8 cellular contexts compared by ENCODE assay signal in the genomic region with DNA sequence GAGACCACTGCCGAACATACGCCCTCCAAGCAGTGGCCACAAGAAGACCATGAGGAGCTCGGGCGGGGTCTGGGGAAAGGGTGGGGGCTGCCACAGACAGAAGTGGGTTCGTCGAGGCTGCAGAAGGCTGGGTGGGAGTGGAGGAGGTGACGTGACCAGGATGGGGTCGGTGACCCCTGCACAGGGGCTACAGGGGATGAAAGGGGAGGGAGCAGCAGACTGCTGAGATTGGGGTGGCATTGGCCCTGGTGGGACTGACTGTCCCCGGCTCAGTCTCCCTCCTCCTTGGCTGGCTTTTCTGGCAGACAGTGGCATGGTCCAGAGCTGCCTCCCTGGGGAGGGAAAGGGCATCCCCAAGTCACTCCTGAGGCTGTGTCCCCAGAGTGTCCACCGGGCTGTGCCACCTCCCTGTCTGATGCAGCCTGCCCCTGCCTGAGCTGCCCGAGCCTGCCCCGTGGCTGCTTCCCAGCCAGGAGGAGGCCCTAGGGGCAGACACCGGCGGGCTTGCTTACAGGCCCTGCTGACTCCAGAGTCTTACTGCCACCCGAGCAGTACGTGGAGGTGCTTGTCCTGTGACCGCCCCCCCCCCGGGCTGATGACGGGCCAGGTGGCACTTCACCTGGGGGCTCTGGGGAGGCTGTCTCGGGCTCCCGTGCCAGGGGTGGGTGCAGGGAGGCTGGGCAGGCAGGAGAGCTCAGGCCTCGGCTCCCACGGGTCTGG. TPM values are rescaled to one million over a fixed set of nuclear protein-coding genes. Genes with fewer than 3 reads are reported as not detected.
DNase-seq lines count a peak whose midpoint lies in the region; ATAC-seq and TF ChIP-seq lines count a peak whose summit lies in the region.

No MANE protein-coding gene starts in this region.

- no peak overlapping the region for H3K18ac ChIP-seq in trophoblast cell (ENCODE audit: low read length)

- H2AFZ ChIP-seq in trophoblast cell (ENCODE audit: insufficient read depth, low read length, poor library complexity): no peak overlapping the region

- H3K27ac Mint-ChIP-seq in T-helper 2 cell treated with Interferon-gamma antibody and Interleukin-4, amounts not matched to agents 5 μg/mL and 100 μg/mL, for 36 hours: peak overlapping the region; percentile 73

- H2BK120ac ChIP-seq in trophoblast cell (ENCODE audit: insufficient read depth, low read length, poor library complexity): no peak overlapping the region

- H3K27ac ChIP-seq in foreskin keratinocyte (no peak overlapping the region), trophoblast cell (ENCODE audit: low read depth, low read length) (no peak overlapping the region)

- H3K4ac ChIP-seq in trophoblast cell (ENCODE audit: low read depth, low read length): no peak overlapping the region

- H3K4me3 ChIP-seq in GM12864 (ENCODE audit: low read depth, low read length) (peak overlapping the region; percentile 52), trophoblast cell (ENCODE audit: low read depth, low read length) (no peak overlapping the region)

- H4K91ac ChIP-seq in trophoblast cell (ENCODE audit: low read depth, low read length): no peak overlapping the region

- peaks cover 32% of the 10 kb centered on the region for H3K4me1 Mint-ChIP-seq in T-helper 2 cell treated with Interferon-gamma antibody and Interleukin-4, amounts not matched to agents 5 μg/mL and 100 μg/mL, for 36 hours (ENCODE audit: low read depth)

- no peaks in the 10 kb centered on the region for H3K36me3 ChIP-seq in trophoblast cell (ENCODE audit: control insufficient read depth in 1 of 2, insufficient read depth in 2 of 2, low read length in 2 of 2)

- H3K27me3 ChIP-seq in foreskin keratinocyte (no peaks in the 10 kb centered on the region), trophoblast cell (ENCODE audit: insufficient read depth, low read length) (no peaks in the 10 kb centered on the region)

- WGBS in trophoblast cell (ENCODE audit: extremely low coverage, insufficient coverage, insufficient read length): no CpG with 5 or more reads among the region's 23 CpGs

- H3K79me1 ChIP-seq in trophoblast cell (ENCODE audit: low read length): peaks cover 2% of the 10 kb centered on the region

- H3K23ac ChIP-seq in trophoblast cell (ENCODE audit: low read length): no peak overlapping the region

- H4K8ac ChIP-seq in trophoblast cell (ENCODE audit: low read depth, low read length): no peak overlapping the region

- intact Hi-C loops in posterior vena cava (cut with DNase I): loop anchor here in 1 of 2 donors (10.0 kb wide), 1 partner anchor 55 kb away; no protein-coding TSS in a partner anchor

- TF ChIP-seq CTCF in GM12864 (IDR thresholded peaks at IDR 0.05; ENCODE audit: low read depth, low read length, missing control alignments) (no peak), foreskin keratinocyte (conservative IDR thresholded peaks at IDR 0.05) (peak; percentile 18)

- peaks cover 2% of the 10 kb centered on the region for H3K36me3 Mint-ChIP-seq in T-helper 2 cell treated with Interferon-gamma antibody and Interleukin-4, amounts not matched to agents 5 μg/mL and 100 μg/mL, for 36 hours (ENCODE audit: low read depth)

- H3K27me3 Mint-ChIP-seq in T-helper 2 cell treated with Interferon-gamma antibody and Interleukin-4, amounts not matched to agents 5 μg/mL and 100 μg/mL, for 36 hours (ENCODE audit: low read depth): no peaks in the 10 kb centered on the region

- H3K4me2 ChIP-seq in trophoblast cell (ENCODE audit: low read length): no peak overlapping the region

- H3K14ac ChIP-seq in trophoblast cell (ENCODE audit: low read length): no peak overlapping the region

- H3K9me3 Mint-ChIP-seq in T-helper 2 cell treated with Interferon-gamma antibody and Interleukin-4, amounts not matched to agents 5 μg/mL and 100 μg/mL, for 36 hours: no peaks in the 10 kb centered on the region

- no peak overlapping the region for H2BK5ac ChIP-seq in trophoblast cell (ENCODE audit: low read depth, low read length, poor library complexity)

- peaks cover 24% of the 10 kb centered on the region for H3K4me1 ChIP-seq in foreskin keratinocyte
- peaks cover 23 to 27% of the 10 kb centered on the region in 2 experiments for H3K4me1 ChIP-seq in trophoblast cell (ENCODE audit: control insufficient read depth in 1 of 2, insufficient read depth in 2 of 2, low read length in 2 of 2)

- H4K12ac ChIP-seq in trophoblast cell (ENCODE audit: low read depth, low read length): no peak overlapping the region

- ATAC-seq in foreskin keratinocyte: peak; percentile 10
- ATAC-seq in HG02870 (IDR thresholded peaks at IDR 0.05; ENCODE audit: unreplicated experiment): no peak

- H3K9ac ChIP-seq in trophoblast cell (ENCODE audit: low read length): no peak overlapping the region

- peak overlapping the region; percentile 83 for H3K4me3 Mint-ChIP-seq in T-helper 2 cell treated with Interferon-gamma antibody and Interleukin-4, amounts not matched to agents 5 μg/mL and 100 μg/mL, for 36 hours

- H2BK12ac ChIP-seq in trophoblast cell (ENCODE audit: low read length): no peak overlapping the region

- no peaks in the 10 kb centered on the region for H3K9me3 ChIP-seq in trophoblast cell (ENCODE audit: insufficient read depth, low read depth, low read length)

- no peaks in the 10 kb centered on the region for H3K79me2 ChIP-seq in trophoblast cell (ENCODE audit: control insufficient read depth, insufficient read depth, low read length, poor library complexity)

- DNase-seq in GM12864 (ENCODE audit: low read depth) (no peak), foreskin keratinocyte (no peak), posterior vena cava (ENCODE audit: low spot score) (peak; percentile 82), trophoblast cell (no peak), dedifferentiated amniotic fluid mesenchymal stem cell (ENCODE audit: extremely low spot score) (no peak)
- no peak for DNase-seq in T-helper 2 cell treated with Interferon-gamma antibody and Interleukin-4, amounts not matched to agents 5 μg/mL and 100 μg/mL, for 36 hours (ENCODE audit: low spot score)
- no peak for DNase-seq in effector CD4-positive, alpha-beta T cell

- no peak overlapping the region for H2AK5ac ChIP-seq in trophoblast cell (ENCODE audit: low read length)

RNA-seq across cellular contexts. Expression of a gene that starts 7.2 kb away (rescaled TPM):
- total RNA-seq in foreskin keratinocyte (12.5 and 15.7 TPM in 2 replicates), posterior vena cava (10 to 100 TPM; 47.8 to 52.4 TPM)
- polyA plus RNA-seq in foreskin keratinocyte: 8.3 and 10.8 TPM in 2 replicates
- 21.3 and 21.9 TPM in 2 replicates for polyA plus RNA-seq in trophoblast cell (2013)

RNA-seq across cellular contexts. Expression of a gene that starts 43.5 kb away (rescaled TPM):
- total RNA-seq in foreskin keratinocyte (173 and 176 TPM in 2 replicates), posterior vena cava (100 to 1,000 TPM; 297 to 327 TPM)
- polyA plus RNA-seq in foreskin keratinocyte: 129 and 130 TPM in 2 replicates
- polyA plus RNA-seq in trophoblast cell (2013): 225 and 238 TPM in 2 replicates

RNA-seq across cellular contexts. Expression of a gene that starts 44.0 kb away (rescaled TPM):
- total RNA-seq in foreskin keratinocyte (35.5 and 35.6 TPM in 2 replicates), posterior vena cava (10 to 100 TPM; 25.4 to 29.2 TPM)
- 36.6 and 41.3 TPM in 2 replicates for polyA plus RNA-seq in foreskin keratinocyte
- 52.2 and 57.7 TPM in 2 replicates for polyA plus RNA-seq in trophoblast cell (2013)
